ENCODE assay signal across 19 cellular contexts in the genomic region with DNA sequence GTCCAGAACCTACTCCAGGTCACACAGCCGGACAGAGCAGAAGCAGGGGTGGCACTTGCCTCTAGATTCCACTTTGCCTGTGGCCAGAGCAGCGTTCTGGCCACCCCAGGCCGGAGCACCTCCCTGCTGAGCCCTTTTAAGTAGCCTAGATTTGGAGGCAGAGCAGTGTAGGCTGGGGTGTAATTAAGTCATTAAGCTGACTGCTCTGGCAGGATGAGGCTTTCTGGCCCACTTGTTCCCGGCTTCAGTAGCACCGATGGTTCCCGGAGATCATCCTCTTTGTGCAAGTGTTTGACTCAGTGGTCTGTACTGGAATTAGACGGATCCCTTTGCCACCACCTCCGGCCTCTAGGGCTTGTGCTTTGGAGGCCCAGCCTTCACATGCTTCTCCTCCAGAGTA.
"Had no signal": no experiment of that assay in that cellular context is flagged by ENCODE, and none has a peak within 500 bp of the region (broad histone marks: within the 10 kb centered on the region; RNA-seq: fewer than 3 reads in every experiment).

No MANE protein-coding gene starts in this region.

- H3K9me3 ChIP-seq: breast epithelium, upper lobe of left lung had no signal

- ATAC-seq: activated CD4-positive, alpha-beta T cell treated with anti-CD3 and anti-CD28 coated beads for 36 hours; foreskin keratinocyte; left cardiac atrium; natural killer cell had no signal

- H3K27me3 ChIP-seq: breast epithelium, foreskin keratinocyte, hepatocyte, upper lobe of left lung had no signal

- H3K9me3 Mint-ChIP-seq: activated naive CD4-positive, alpha-beta T cell treated with anti-CD3 and anti-CD28 coated beads, Interleukin-2, amount 50 U/mL, for 24 hours; natural killer cell had no signal

- H3K27ac ChIP-seq: breast epithelium, coronary artery, foreskin keratinocyte, hepatocyte, upper lobe of left lung had no signal

- H2AFZ ChIP-seq: hepatocyte had no signal

- H3K27me3 Mint-ChIP-seq: activated CD4-positive, alpha-beta T cell treated with anti-CD3 and anti-CD28 coated beads for 36 hours; activated naive CD4-positive, alpha-beta T cell treated with anti-CD3 and anti-CD28 coated beads, Interleukin-2, amount 50 U/mL, for 24 hours had no signal

- H3K27ac Mint-ChIP-seq: activated CD4-positive, alpha-beta T cell treated with anti-CD3 and anti-CD28 coated beads for 36 hours; activated naive CD4-positive, alpha-beta T cell treated with anti-CD3 and anti-CD28 coated beads, Interleukin-2, amount 50 U/mL, for 24 hours; natural killer cell had no signal

- H3K79me2 ChIP-seq: hepatocyte had no signal

- H3K4me2 ChIP-seq: hepatocyte had no signal

- DNase-seq: activated CD4-positive, alpha-beta T cell treated with anti-CD3 and anti-CD28 coated beads for 36 hours; activated CD4-positive, alpha-beta T cell treated with anti-CD3 and anti-CD28 coated beads, Interleukin-2, amount 50 U/mL, for 48 hours; activated gamma-delta T cell; foreskin keratinocyte; left cardiac atrium; natural killer cell; occipital lobe; retina; stimulated activated CD4-positive, alpha-beta T cell treated with anti-CD3 and anti-CD28 coated beads, Interleukin-12 subunit alpha, Interleukin-12 subunit beta, amount 100 ng/mL, for 4 hours; stimulated activated CD4-positive, alpha-beta T cell treated with anti-CD3 and anti-CD28 coated beads, Interleukin-1b, Interleukin-23, amount 100 ng/mL, for 48 hours; stimulated activated CD8-positive, alpha-beta memory T cell treated with anti-CD3 and anti-CD28 coated beads, Interleukin-4, amount 100 ng/mL, for 48 hours; stimulated activated naive CD4-positive, alpha-beta T cell treated with Interleukin-2 at 50 U/mL for 16 hours; T-helper 2 cell had no signal

- H3K4me3 ChIP-seq: breast epithelium, coronary artery, hepatocyte, upper lobe of left lung had no signal

- H3K36me3 Mint-ChIP-seq: activated naive CD4-positive, alpha-beta T cell treated with anti-CD3 and anti-CD28 coated beads, Interleukin-2, amount 50 U/mL, for 24 hours; natural killer cell had no signal

- FAIRE-seq: astrocyte had no signal

- H3K36me3 ChIP-seq: breast epithelium, upper lobe of left lung had no signal

- H3K4me3 Mint-ChIP-seq: activated CD4-positive, alpha-beta T cell treated with anti-CD3 and anti-CD28 coated beads for 36 hours; activated naive CD4-positive, alpha-beta T cell treated with anti-CD3 and anti-CD28 coated beads, Interleukin-2, amount 50 U/mL, for 24 hours; natural killer cell had no signal
